Comparison of ENCODE assay signal across 28 cellular contexts in genomic region chr6:97689078-97689754, GRCh38.
"Had no signal": no experiment of that assay in that cellular context is flagged by ENCODE, and none has a peak within 500 bp of the region (broad histone marks: within the 10 kb centered on the region; RNA-seq: fewer than 3 reads in every experiment).

No MANE protein-coding gene starts in this region.

- H3K79me2 ChIP-seq: parathyroid adenoma had no signal

- H3K36me3 Mint-ChIP-seq: activated naive CD8-positive, alpha-beta T cell; stimulated activated naive B cell treated with anti-CD40 and anti-IgM and Interleukin-4, amounts not matched to agents 10 μg/mL and 1 μg/mL and 100 μg/mL, for 72 hours had no signal

- H3K4me1 ChIP-seq: esophagus muscularis mucosa, foreskin keratinocyte, heart left ventricle, left ventricle myocardium inferior, parathyroid adenoma, psoas muscle, suprapubic skin, tibial artery, upper lobe of right lung had no signal

- H3K4me1 Mint-ChIP-seq: central memory CD8-positive, alpha-beta T cell; nephron progenitor cell; stimulated activated naive B cell treated with anti-CD40 and anti-IgM and Interleukin-4, amounts not matched to agents 10 μg/mL and 1 μg/mL and 100 μg/mL, for 72 hours had no signal

- H3K9me3 ChIP-seq: esophagus muscularis mucosa, heart left ventricle, left ventricle myocardium inferior, psoas muscle, suprapubic skin, tibial artery, upper lobe of right lung had no signal

- ATAC-seq: activated CD4-positive, CD25-positive, alpha-beta regulatory T cell treated with anti-CD3 and anti-CD28 coated beads, Interleukin-2, amount 50 U/mL, for 24 hours; foreskin keratinocyte; heart left ventricle; psoas muscle; stimulated activated naive B cell treated with anti-CD40 and anti-IgM and Interleukin-4, amounts not matched to agents 10 μg/mL and 1 μg/mL and 100 μg/mL, for 72 hours; upper lobe of right lung had no signal

- H3K9ac ChIP-seq: parathyroid adenoma had no signal

- H3K27ac ChIP-seq: esophagus muscularis mucosa, foreskin keratinocyte, heart left ventricle, left ventricle myocardium inferior, parathyroid adenoma, psoas muscle, suprapubic skin, tibial artery, upper lobe of right lung, VCaP had no signal

- H3K27me3 Mint-ChIP-seq: activated naive CD8-positive, alpha-beta T cell; central memory CD8-positive, alpha-beta T cell; dendritic cell treated with granulocyte-macrophage colony-stimulating factor and Interleukin-4, amounts not matched to agents 40 ng/mL and 50 ng/mL, for 4 days; stimulated activated naive B cell treated with anti-CD40 and anti-IgM and Interleukin-4, amounts not matched to agents 10 μg/mL and 1 μg/mL and 100 μg/mL, for 72 hours had no signal

- H3K27me3 ChIP-seq: esophagus muscularis mucosa, foreskin keratinocyte, heart left ventricle, suprapubic skin, tibial artery, upper lobe of right lung had no signal

- DNase-seq: activated CD4-positive, alpha-beta T cell treated with anti-CD3 and anti-CD28 coated beads for 48 hours; activated CD4-positive, alpha-beta T cell treated with anti-CD3 and anti-CD28 coated beads, Interleukin-2, amount 50 U/mL, for 48 hours; activated CD8-positive, alpha-beta memory T cell treated with anti-CD3 and anti-CD28 coated beads for 24 hours; activated effector memory CD4-positive, alpha-beta T cell treated with Interleukin-2 at 50 U/mL for 16 hours; activated naive CD4-positive, alpha-beta T cell treated with Interleukin-2 at 50 U/mL for 16 hours; anterior cingulate cortex; foreskin keratinocyte; heart left ventricle; hypothalamus; islet precursor cell; left ventricle myocardium inferior; nephron progenitor cell; occipital lobe; psoas muscle; stimulated activated CD4-positive, alpha-beta T cell treated with anti-CD3 and anti-CD28 coated beads, Interleukin-15, amount 100 ng/mL, for 24 hours; stimulated activated CD4-positive, alpha-beta T cell treated with anti-CD3 and anti-CD28 coated beads, Interleukin-2, amount 100 ng/mL, for 24 hours; stimulated activated naive B cell treated with anti-CD40 and anti-IgM and Interleukin-4, amounts not matched to agents 10 μg/mL and 1 μg/mL and 100 μg/mL, for 72 hours; tibial artery; upper lobe of right lung had no signal

- H2AFZ ChIP-seq: parathyroid adenoma had no signal

- H3K36me3 ChIP-seq: esophagus muscularis mucosa, heart left ventricle, left ventricle myocardium inferior, suprapubic skin, tibial artery, upper lobe of right lung had no signal

- H3K27ac Mint-ChIP-seq: activated naive CD8-positive, alpha-beta T cell; dendritic cell treated with granulocyte-macrophage colony-stimulating factor and Interleukin-4, amounts not matched to agents 40 ng/mL and 50 ng/mL, for 4 days; nephron progenitor cell; stimulated activated naive B cell treated with anti-CD40 and anti-IgM and Interleukin-4, amounts not matched to agents 10 μg/mL and 1 μg/mL and 100 μg/mL, for 72 hours had no signal

- H3K4me3 ChIP-seq: esophagus muscularis mucosa, heart left ventricle, left ventricle myocardium inferior, lung, psoas muscle, suprapubic skin, tibial artery, upper lobe of right lung had no signal

- H3K9me3 Mint-ChIP-seq: dendritic cell treated with granulocyte-macrophage colony-stimulating factor and Interleukin-4, amounts not matched to agents 40 ng/mL and 50 ng/mL, for 4 days; nephron progenitor cell; stimulated activated naive B cell treated with anti-CD40 and anti-IgM and Interleukin-4, amounts not matched to agents 10 μg/mL and 1 μg/mL and 100 μg/mL, for 72 hours had no signal

- H3K4me3 Mint-ChIP-seq: activated naive CD8-positive, alpha-beta T cell; central memory CD8-positive, alpha-beta T cell; dendritic cell treated with granulocyte-macrophage colony-stimulating factor and Interleukin-4, amounts not matched to agents 40 ng/mL and 50 ng/mL, for 4 days; nephron progenitor cell; stimulated activated naive B cell treated with anti-CD40 and anti-IgM and Interleukin-4, amounts not matched to agents 10 μg/mL and 1 μg/mL and 100 μg/mL, for 72 hours had no signal
